Comparison of ENCODE assay signal across 8 cellular contexts in the genomic region with DNA sequence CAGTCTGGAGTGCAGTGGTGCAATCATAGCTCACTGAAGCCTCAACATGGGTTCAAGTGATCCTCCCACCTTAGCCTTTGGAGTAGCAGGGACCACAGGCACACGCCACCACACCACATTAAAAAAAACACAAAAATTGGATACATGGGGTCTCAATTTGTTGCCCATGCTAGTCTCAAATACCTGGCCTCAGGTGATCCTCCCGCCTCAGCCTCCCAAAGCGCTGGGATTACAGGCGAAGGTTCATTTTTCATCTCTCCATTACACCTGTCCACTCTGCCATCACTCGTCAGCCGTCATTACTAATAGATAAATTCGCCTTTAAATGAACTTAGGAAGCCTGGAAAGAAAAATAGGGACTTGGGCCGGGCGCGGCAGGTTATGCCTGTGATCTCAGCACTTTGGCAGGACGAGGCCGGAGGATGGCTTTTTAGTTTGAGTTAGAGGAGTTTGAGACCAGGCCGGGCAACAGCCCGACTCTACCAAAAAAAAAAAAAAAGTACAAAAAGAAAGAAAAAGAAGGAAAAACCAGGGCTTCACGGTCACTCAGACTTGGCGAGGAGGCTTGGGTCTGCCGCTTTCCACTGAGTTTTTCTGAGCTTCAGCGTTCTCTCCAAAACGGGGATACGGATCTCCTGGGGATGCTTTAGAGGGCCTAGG. TPM values are rescaled to one million over a fixed set of nuclear protein-coding genes. Genes with fewer than 3 reads are reported as not detected.
A peak's percentile ranks its signal among the peaks of the same experiment; 100 is the strongest.
DNase-seq lines count a peak whose midpoint lies in the region; ATAC-seq, FAIRE-seq and TF ChIP-seq lines count a peak whose summit lies in the region.

No MANE protein-coding gene starts in this region.

- H3K79me2 ChIP-seq in SU-DHL-6 (ENCODE audit: insufficient read depth, low read length): peaks cover 50% of the 10 kb centered on the region

- H3K4me2 ChIP-seq in SU-DHL-6 (ENCODE audit: low read depth, low read length, poor library complexity, severe bottlenecking): peak overlapping the region; percentile 98

- peak overlapping the region; percentile 90 for H3K27ac ChIP-seq in SU-DHL-6 (ENCODE audit: low read depth, low read length)
- H3K27ac ChIP-seq in pancreas: peak overlapping the region; percentile 74 to 91 (median 85)

- peaks cover 11% of the 10 kb centered on the region for H3F3A ChIP-seq in SU-DHL-6 (ENCODE audit: insufficient read depth)

- peak overlapping the region; percentile 100 for H3K9ac ChIP-seq in SU-DHL-6 (ENCODE audit: low read length)

- no peak for TF ChIP-seq CTCF in SU-DHL-6 (IDR thresholded peaks at IDR 0.05; ENCODE audit: insufficient read depth, low read length, poor library complexity, severe bottlenecking)
- TF ChIP-seq CTCF in fibroblast of pulmonary artery (IDR thresholded peaks at IDR 0.05; ENCODE audit: low read length, missing control alignments): no peak
- no peak for TF ChIP-seq CTCF in pancreas (IDR thresholded peaks at IDR 0.05)

- 2 to 3% methylated on average over 20 of the region's 20 CpGs for WGBS in pancreas, 2 donors

- no peaks in the 10 kb centered on the region for H3K9me2 ChIP-seq in SU-DHL-6 (replicated peaks; ENCODE audit: insufficient read depth, low read length)

- H3K36me3 ChIP-seq in H7 (replicated peaks; ENCODE audit: control insufficient read depth, insufficient read depth, low read length) (peaks cover 6% of the 10 kb centered on the region), SU-DHL-6 (ENCODE audit: low read length) (no peaks in the 10 kb centered on the region), pancreas (no peaks in the 10 kb centered on the region)

- no peaks in the 10 kb centered on the region; the same call in 1 of the 2 replicates for H4K20me1 ChIP-seq in SU-DHL-6 (ENCODE audit: low read depth, low read length)

- H3K4me1 ChIP-seq in pancreas: peaks cover 7 to 29% (median 17%) of the 10 kb centered on the region in 3 donors

- peak overlapping the region; percentile 78 for H3K4me3 ChIP-seq in H7 (ENCODE audit: insufficient read depth, low read depth, low read length)
- H3K4me3 ChIP-seq in SU-DHL-6 (ENCODE audit: insufficient read depth, low read length, poor library complexity, severe bottlenecking): peak overlapping the region; percentile 99
- H3K4me3 ChIP-seq in fibroblast of pulmonary artery (replicated peaks; ENCODE audit: low read depth, low read length): peak overlapping the region; percentile 100
- peak overlapping the region; percentile 68 to 99 (median 90) for H3K4me3 ChIP-seq in pancreas

- intact Hi-C loops in pancreas (cut with DNase I): loop anchor here in 1 of 3 donors (10.0 kb wide), 1 partner anchor 90 kb away; the partner anchor contains the start of gene EID2B

- H3K27me3 ChIP-seq in H7 (ENCODE audit: control insufficient read depth, insufficient read depth, low read length) (no peaks in the 10 kb centered on the region), SU-DHL-6 (ENCODE audit: low read length) (no peaks in the 10 kb centered on the region), pancreas (no peaks in the 10 kb centered on the region)

- ATAC-seq in pancreas (peak; percentile 7 to 20 (median 9)), GM18873 (IDR thresholded peaks at IDR 0.05; ENCODE audit: low FRiP score, unreplicated experiment) (no peak), HG02798 (IDR thresholded peaks at IDR 0.05; ENCODE audit: poor library complexity, unreplicated experiment) (no peak), HG03378 (IDR thresholded peaks at IDR 0.05; ENCODE audit: unreplicated experiment) (no peak), HG02571 (IDR thresholded peaks at IDR 0.05; ENCODE audit: unreplicated experiment) (no peak)

- DNase-seq in H7 (no peak), fibroblast of pulmonary artery (ENCODE audit: low read depth) (no peak), pancreas (no peak)

- H3K9me3 ChIP-seq in SU-DHL-6 (ENCODE audit: insufficient read depth, low read length): no peaks in the 10 kb centered on the region
- no peaks in the 10 kb centered on the region for H3K9me3 ChIP-seq in pancreas

- FAIRE-seq in pancreas (lab: Jason Lieb, UNC): no peak

- no peak overlapping the region for H2AFZ ChIP-seq in SU-DHL-6 (ENCODE audit: low read depth, low read length, severe bottlenecking)

RNA-seq across cellular contexts. Expression of gene SUPT5H, which starts 0.7 kb away (rescaled TPM):
- total RNA-seq in H7 (2014; rRNA removed; shearing (Covaris generic)): 82.1 and 86.8 TPM in 2 replicates
- 10 to 100 TPM; 49.3 to 69.6 (median 54.0) TPM for total RNA-seq in pancreas
- 100 to 1,000 TPM; 172 to 229 TPM for polyA plus RNA-seq in pancreas

RNA-seq across cellular contexts. Expression of gene RPS16, which starts 9.0 kb away (rescaled TPM):
- total RNA-seq in H7 (2014; rRNA removed; shearing (Covaris generic)): 42.4 and 55.8 TPM in 2 replicates
- total RNA-seq in pancreas: 1,000 to 10,000 TPM in 5 of 6 donors, 100 to 1,000 TPM in 1; 920 to 1,759 (median 1,167) TPM
- 1,000 to 10,000 TPM; 1,276 to 1,384 TPM for polyA plus RNA-seq in pancreas

RNA-seq across cellular contexts. Expression of gene PLEKHG2, which starts 32.3 kb away (rescaled TPM):
- total RNA-seq in H7 (2014; rRNA removed; shearing (Covaris generic)): 34.2 and 90.9 TPM in 2 replicates
- 10 to 100 TPM in 1 of 6 donors, 1 to 10 TPM in 5; 3.1 to 15.0 (median 7.8) TPM for total RNA-seq in pancreas
- polyA plus RNA-seq in pancreas: 10 to 100 TPM in 1 of 2 donors, 1 to 10 TPM in 1; 6.8 to 12.8 TPM

RNA-seq across cellular contexts. Expression of gene TIMM50, which starts 35.9 kb away (rescaled TPM):
- total RNA-seq in H7 (2014; rRNA removed; shearing (Covaris generic)): 134 and 161 TPM in 2 replicates
- 10 to 100 TPM; 15.2 to 27.5 (median 21.3) TPM for total RNA-seq in pancreas
- polyA plus RNA-seq in pancreas: 10 to 100 TPM; 38.6 to 40.4 TPM

RNA-seq across cellular contexts. Expression of gene ZFP36, which starts 38.1 kb away (rescaled TPM):
- 2.2 and 6.4 TPM in 2 replicates for total RNA-seq in H7 (2014; rRNA removed; shearing (Covaris generic))
- total RNA-seq in pancreas: 10 to 100 TPM; 20.2 to 45.6 (median 31.9) TPM
- 100 to 1,000 TPM; 104 to 151 TPM for polyA plus RNA-seq in pancreas

Comparison
In these comparisons a context has a peak if more than half of its experiments do, and no peak if none do; other contexts are left out.
1. ATAC-seq: peak in pancreas (4 of 4); none in GM18873 (single experiment), HG02798 (single experiment), HG03378 (single experiment) and HG02571 (single experiment).
2. RNA of gene RPS16, which starts 9.0 kb away (total RNA-seq): 920 to 1,759 TPM in pancreas; 42.4 to 55.8 TPM in H7; every median in the first group is over 10 times any median in the second.
3. Peak in every context shown above with its lines, with median percentiles within 50 percentile points of each other: H3K4me3 ChIP-seq.